Comparison of ENCODE assay signal across 1 cellular context in genomic region chr20:47040506-47041125, GRCh38.
TF ChIP-seq lines count a peak whose summit lies in the region.

No MANE protein-coding gene starts in this region.

TF ChIP-seq in K562, 482 proteins besides CTCF, POLR2A, EP300 and RAD21 (continued from another document and continues in another):
- no peak for TF ChIP-seq MGA (IDR thresholded peaks at IDR 0.05)
- TF ChIP-seq KAT8 (IDR thresholded peaks at IDR 0.05; ENCODE audit: low read depth): no peak
- no peak for TF ChIP-seq ZNF232 (CRISPR knock-in tag; IDR thresholded peaks at IDR 0.05)
- no peak for TF ChIP-seq ZNF124 (CRISPR knock-in tag; IDR thresholded peaks at IDR 0.05)
- no peak for TF ChIP-seq HNRNPK (IDR thresholded peaks at IDR 0.05; ENCODE audit: low read depth, low read length, poor library complexity, severe bottlenecking)
- TF ChIP-seq DMBX1 (CRISPR knock-in tag; IDR thresholded peaks at IDR 0.05; ENCODE audit: borderline replicate concordance): peak; percentile 43; the same call in 1 of the 2 replicates
- TF ChIP-seq RAD51 (IDR thresholded peaks at IDR 0.05; ENCODE audit: borderline replicate concordance, low read depth): peak; percentile 39; the same call in 1 of the 2 replicates
- no peak for TF ChIP-seq ZFP91 (CRISPR knock-in tag; IDR thresholded peaks at IDR 0.05)
- peak; percentile 93 for TF ChIP-seq CBFA2T3 (IDR thresholded peaks at IDR 0.05)
- TF ChIP-seq PRMT5 (CRISPR knock-in tag; IDR thresholded peaks at IDR 0.05): no peak
- TF ChIP-seq ZNF445 (CRISPR knock-in tag; IDR thresholded peaks at IDR 0.05; ENCODE audit: low read depth): no peak
- TF ChIP-seq FOXA1 (IDR thresholded peaks at IDR 0.05; ENCODE audit: borderline replicate concordance): no peak
- TF ChIP-seq ZKSCAN1 (IDR thresholded peaks at IDR 0.05; ENCODE audit: low read depth, low read length): no peak
- TF ChIP-seq STAT6 (CRISPR knock-in tag; IDR thresholded peaks at IDR 0.05): no peak
- TF ChIP-seq BHLHE40 (IDR thresholded peaks at IDR 0.05; ENCODE audit: low read length): peak; percentile 92
- no peak for TF ChIP-seq SRSF1 (IDR thresholded peaks at IDR 0.05; ENCODE audit: low read depth, low read length)
- no peak for TF ChIP-seq SREBF2 (CRISPR knock-in tag; IDR thresholded peaks at IDR 0.05)
- peak; percentile 37; the same call in 1 of the 2 replicates for TF ChIP-seq CTBP1 (IDR thresholded peaks at IDR 0.05; ENCODE audit: borderline replicate concordance)
- TF ChIP-seq FOXJ2 (tag; IDR thresholded peaks at IDR 0.05): no peak
- TF ChIP-seq MYNN (IDR thresholded peaks at IDR 0.05): no peak
- no peak for TF ChIP-seq MYNN (CRISPR knock-in tag; IDR thresholded peaks at IDR 0.05)
- peak; percentile 64; the same call in 1 of the 2 replicates for TF ChIP-seq PML (IDR thresholded peaks at IDR 0.05; ENCODE audit: low read length)
- TF ChIP-seq VEZF1 (CRISPR knock-in tag; IDR thresholded peaks at IDR 0.05): no peak
- TF ChIP-seq NFIX (CRISPR knock-in tag; IDR thresholded peaks at IDR 0.05; ENCODE audit: low read depth): no peak
- TF ChIP-seq FOSL1 (tag; conservative IDR thresholded peaks at IDR 0.05): no peak
- no peak for TF ChIP-seq KAT7 (CRISPR knock-in tag; IDR thresholded peaks at IDR 0.05; ENCODE audit: borderline replicate concordance)
- TF ChIP-seq PHB2 (IDR thresholded peaks at IDR 0.05; ENCODE audit: low read depth): no peak
- TF ChIP-seq CHD4 (IDR thresholded peaks at IDR 0.05; ENCODE audit: insufficient read depth, insufficient replicate concordance, low read depth, low read length, poor library complexity, severe bottlenecking): no peak
- TF ChIP-seq NBN (IDR thresholded peaks at IDR 0.05; ENCODE audit: low read depth): 0 out of 2 replicates have a peak, but pooled peaks have one; percentile 34
- no peak for TF ChIP-seq TEAD1 (CRISPR knock-in tag; IDR thresholded peaks at IDR 0.05)
- no peak for TF ChIP-seq ETS2 (tag; IDR thresholded peaks at IDR 0.05; ENCODE audit: borderline replicate concordance, poor library complexity, severe bottlenecking)
- TF ChIP-seq BRD4 (IDR thresholded peaks at IDR 0.05): no peak
- TF ChIP-seq SMAD2 (IDR thresholded peaks at IDR 0.05; ENCODE audit: low read depth, low read length): no peak
- TF ChIP-seq HDAC1 (IDR thresholded peaks at IDR 0.05): peak in 1 of 2 experiments; percentile 74; a peak in 2 of 4 replicates
- TF ChIP-seq SAFB2 (IDR thresholded peaks at IDR 0.05; ENCODE audit: borderline replicate concordance, low read depth, low read length, severe bottlenecking): no peak
- TF ChIP-seq NR2C1 (IDR thresholded peaks at IDR 0.05): 0 out of 2 replicates have a peak, but pooled peaks have one; percentile 12
- TF ChIP-seq NR2C1 (tag; IDR thresholded peaks at IDR 0.05): no peak
- 0 out of 2 replicates have a peak, but pooled peaks have one; percentile 21 for TF ChIP-seq RNF2 (IDR thresholded peaks at IDR 0.05)
- no peak for TF ChIP-seq ZNF589 (CRISPR knock-in tag; IDR thresholded peaks at IDR 0.05; ENCODE audit: low read depth)
- TF ChIP-seq CHD1 (IDR thresholded peaks at IDR 0.05; ENCODE audit: low read length): no peak
- TF ChIP-seq SOX6 (IDR thresholded peaks at IDR 0.05): peak; percentile 53; the same call in 1 of the 2 replicates
- peak; percentile 55; the same call in 1 of the 2 replicates for TF ChIP-seq TFAP4 (CRISPR knock-in tag; IDR thresholded peaks at IDR 0.05; ENCODE audit: borderline replicate concordance)
- peak in 1 of 2 experiments; percentile 38 for TF ChIP-seq NCOA2 (IDR thresholded peaks at IDR 0.05; ENCODE audit: partially characterized antibody in 2 of 2)
- no peak for TF ChIP-seq HES1 (IDR thresholded peaks at IDR 0.05; ENCODE audit: low read depth)
- TF ChIP-seq HMBOX1 (IDR thresholded peaks at IDR 0.05): peak; percentile 83
- TF ChIP-seq CBFA2T2 (conservative IDR thresholded peaks at IDR 0.05): peak; percentile 90
- peak; percentile 66; the same call in 1 of the 2 replicates for TF ChIP-seq ZNF316 (IDR thresholded peaks at IDR 0.05)
- TF ChIP-seq BCOR (IDR thresholded peaks at IDR 0.05): peak; percentile 60; the same call in 1 of the 2 replicates
